ENCODE assay signal across 22 cellular contexts in the genomic region with DNA sequence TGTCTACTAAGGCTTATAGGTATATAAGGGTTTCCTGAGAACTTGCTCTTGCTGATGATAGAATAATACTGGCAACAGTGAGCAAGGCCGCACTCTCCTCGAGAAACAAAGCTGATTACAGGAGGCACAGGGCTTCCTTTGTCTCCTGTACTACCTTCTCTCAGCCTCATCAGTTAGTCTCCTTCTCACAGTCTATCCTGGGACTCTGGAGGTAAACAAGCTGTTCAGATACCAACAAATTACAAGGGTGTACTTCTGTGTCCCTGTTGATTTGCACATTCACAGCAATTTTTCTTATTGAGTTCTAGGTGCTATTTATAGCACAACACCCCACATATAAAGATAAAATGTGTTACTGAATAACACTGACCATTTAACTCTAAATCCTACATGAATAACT.
"Had no signal": no experiment of that assay in that cellular context is flagged by ENCODE, and none has a peak within 500 bp of the region (broad histone marks: within the 10 kb centered on the region; RNA-seq: fewer than 3 reads in every experiment).

No MANE protein-coding gene starts in this region.

- H3K27me3 ChIP-seq: sigmoid colon, uterus had no signal

- H3K27ac Mint-ChIP-seq: activated naive CD4-positive, alpha-beta T cell treated with anti-CD3 and anti-CD28 coated beads, Interleukin-2, amount 10 ng/mL, durations not matched to agents 7 days and 5 days; mesothelial cell of epicardium; natural killer cell treated with Interleukin-12 subunit alpha and Interleukin-12 subunit beta and Interleukin-15 and Interleukin-18, amount 100 ng/mL, for 72 hours; stimulated activated naive B cell treated with anti-CD40 and anti-IgM and Interleukin-4, amounts not matched to agents 10 μg/mL and 1 μg/mL and 100 μg/mL, for 72 hours had no signal

- H3K36me3 Mint-ChIP-seq: mesothelial cell of epicardium had no signal

- H3K27ac ChIP-seq: parathyroid adenoma, sigmoid colon, uterus had no signal

- H3K9me3 ChIP-seq: sigmoid colon, uterus had no signal

- H3K36me3 ChIP-seq: uterus had no signal

- ATAC-seq: activated T-cell treated with anti-CD3 and anti-CD28 coated beads, Interleukin-2, amount 50 U/mL, for 4 hours; esophagus mucosa; left colon; natural killer cell treated with Interleukin-12 subunit alpha and Interleukin-12 subunit beta and Interleukin-15 and Interleukin-18, amount 100 ng/mL, for 72 hours; stimulated activated naive B cell treated with anti-CD40 and anti-IgM and Interleukin-4, amounts not matched to agents 10 μg/mL and 1 μg/mL and 100 μg/mL, for 72 hours; WTC11 had no signal

- H3K9me3 Mint-ChIP-seq: activated naive CD4-positive, alpha-beta T cell treated with anti-CD3 and anti-CD28 coated beads, Interleukin-2, amount 10 ng/mL, durations not matched to agents 7 days and 5 days; activated T-cell treated with anti-CD3 and anti-CD28 coated beads, Interleukin-2, amount 50 U/mL, for 4 hours; central memory CD8-positive, alpha-beta T cell; mesothelial cell of epicardium; natural killer cell treated with Interleukin-12 subunit alpha and Interleukin-12 subunit beta and Interleukin-15 and Interleukin-18, amount 100 ng/mL, for 72 hours; stimulated activated naive B cell treated with anti-CD40 and anti-IgM and Interleukin-4, amounts not matched to agents 10 μg/mL and 1 μg/mL and 100 μg/mL, for 72 hours; T-helper 1 cell treated with Interleukin-12 subunit alpha and Interleukin-12 subunit beta and Interleukin-4 antibody, amounts not matched to agents 30 μg/mL and 1 μg/mL, for 36 hours; WTC11 had no signal

- H2AFZ ChIP-seq: parathyroid adenoma had no signal

- H3K27me3 Mint-ChIP-seq: activated naive CD4-positive, alpha-beta T cell treated with anti-CD3 and anti-CD28 coated beads, Interleukin-2, amount 10 ng/mL, durations not matched to agents 7 days and 5 days; central memory CD8-positive, alpha-beta T cell; natural killer cell treated with Interleukin-12 subunit alpha and Interleukin-12 subunit beta and Interleukin-15 and Interleukin-18, amount 100 ng/mL, for 72 hours; stimulated activated naive B cell treated with anti-CD40 and anti-IgM and Interleukin-4, amounts not matched to agents 10 μg/mL and 1 μg/mL and 100 μg/mL, for 72 hours had no signal

- DNase-seq: activated effector memory CD4-positive, alpha-beta T cell treated with anti-CD3 and anti-CD28 coated beads, Interleukin-2, amount 50 U/mL, for 16 hours; activated naive CD4-positive, alpha-beta T cell treated with anti-CD3 and anti-CD28 coated beads, Interleukin-2, amount 10 ng/mL, durations not matched to agents 7 days and 5 days; activated T-cell treated with anti-CD3 and anti-CD28 coated beads, Interleukin-2, amount 50 U/mL, for 4 hours; effector memory CD4-positive, alpha-beta T cell; foreskin melanocyte; hippocampal formation; left colon; sigmoid colon; stimulated activated CD4-positive, alpha-beta T cell treated with anti-CD3 and anti-CD28 coated beads, Interleukin-15, amount 100 ng/mL, for 24 hours; stimulated activated naive B cell treated with anti-CD40 and anti-IgM and Interleukin-4, amounts not matched to agents 10 μg/mL and 1 μg/mL and 100 μg/mL, for 72 hours; T1000; trophoblast cell; uterus had no signal

- H3K9ac ChIP-seq: parathyroid adenoma had no signal

- H3K79me2 ChIP-seq: parathyroid adenoma had no signal

- H3K4me2 ChIP-seq: smooth muscle cell had no signal

- H3K4me1 ChIP-seq: parathyroid adenoma, uterus had no signal

- H3K4me3 ChIP-seq: lung, sigmoid colon, smooth muscle cell, uterus had no signal

- H3K4me3 Mint-ChIP-seq: activated naive CD4-positive, alpha-beta T cell treated with anti-CD3 and anti-CD28 coated beads, Interleukin-2, amount 10 ng/mL, durations not matched to agents 7 days and 5 days; activated T-cell treated with anti-CD3 and anti-CD28 coated beads, Interleukin-2, amount 50 U/mL, for 4 hours; central memory CD8-positive, alpha-beta T cell; mesothelial cell of epicardium; natural killer cell treated with Interleukin-12 subunit alpha and Interleukin-12 subunit beta and Interleukin-15 and Interleukin-18, amount 100 ng/mL, for 72 hours; stimulated activated naive B cell treated with anti-CD40 and anti-IgM and Interleukin-4, amounts not matched to agents 10 μg/mL and 1 μg/mL and 100 μg/mL, for 72 hours; T-helper 1 cell treated with Interleukin-12 subunit alpha and Interleukin-12 subunit beta and Interleukin-4 antibody, amounts not matched to agents 30 μg/mL and 1 μg/mL, for 36 hours; WTC11 had no signal
